ENCODE assay signal across 18 cellular contexts in the genomic region with DNA sequence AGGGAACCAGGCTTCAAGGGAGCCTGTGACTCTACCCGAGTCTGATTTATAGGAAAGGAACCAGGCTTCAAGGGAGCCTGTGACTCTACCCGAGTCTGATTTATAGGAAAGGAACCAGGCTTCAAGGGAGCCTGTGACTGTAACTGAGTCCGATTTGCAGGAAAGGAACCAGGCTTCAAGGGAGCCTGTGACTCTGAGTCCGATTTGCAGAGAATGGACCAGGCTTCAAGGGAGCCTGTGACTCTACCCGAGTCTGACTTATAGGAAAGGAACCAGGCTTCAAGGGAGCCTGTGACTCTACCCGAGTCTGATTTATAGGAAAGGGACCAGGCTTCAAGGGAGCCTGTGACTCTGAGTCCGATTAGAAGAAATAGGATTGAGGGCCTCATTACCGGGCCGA. TPM values are rescaled to one million over a fixed set of nuclear protein-coding genes. Genes with fewer than 3 reads are reported as not detected.
"Had no signal": no experiment of that assay in that cellular context is flagged by ENCODE, and none has a peak within 500 bp of the region (broad histone marks: within the 10 kb centered on the region; RNA-seq: fewer than 3 reads in every experiment).

No MANE protein-coding gene starts in this region.

RNA-seq across cellular contexts. Expression of gene GLS2, which starts 11.5 kb away (rescaled TPM):
- total RNA-seq: osteocyte had no signal

RNA-seq across cellular contexts. Expression of gene MIP, which starts 45.0 kb away (rescaled TPM):
- total RNA-seq: naive thymus-derived CD8-positive, alpha-beta T cell; omental fat pad; osteocyte; pancreas; posterior vena cava; prostate gland; right atrium auricular region; sciatic nerve; stomach; subcutaneous adipose tissue; temporal lobe; thoracic aorta; thyroid gland; tibial nerve; upper lobe of left lung; ureter; vagina had no signal
- polyA plus RNA-seq: naive thymus-derived CD8-positive, alpha-beta T cell; neural cell; pancreas; stomach had no signal
